Comparison of ENCODE assay signal across 31 cellular contexts in the genomic region with DNA sequence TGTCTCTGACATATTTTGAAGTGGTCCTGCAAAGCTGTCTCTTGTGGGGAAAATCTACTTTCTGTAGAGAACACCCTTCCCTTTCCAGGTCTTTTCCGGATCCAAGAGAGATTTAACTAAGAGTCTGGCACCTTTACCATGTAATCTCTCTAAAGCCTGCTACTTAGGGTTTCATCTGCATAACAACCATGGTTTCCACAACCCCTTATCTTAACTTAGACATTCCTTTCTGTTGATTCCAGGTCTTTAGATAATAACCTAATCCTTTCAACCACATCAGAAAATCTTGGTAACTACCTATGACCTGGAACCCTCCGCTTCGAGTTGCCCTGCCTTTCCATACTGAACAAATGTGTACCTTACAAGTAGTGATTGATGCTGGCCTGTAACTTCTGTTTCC.
"Had no signal": no experiment of that assay in that cellular context is flagged by ENCODE, and none has a peak within 500 bp of the region (broad histone marks: within the 10 kb centered on the region; RNA-seq: fewer than 3 reads in every experiment).

No MANE protein-coding gene starts in this region.

- DNase-seq: activated CD4-positive, alpha-beta T cell treated with anti-CD3 and anti-CD28 coated beads for 1 hour; activated CD4-positive, alpha-beta T cell treated with anti-CD3 and anti-CD28 coated beads for 48 hours; activated CD4-positive, CD25-positive, alpha-beta regulatory T cell; activated CD8-positive, alpha-beta T cell treated with anti-CD3 and anti-CD28 coated beads for 36 hours; activated effector memory CD4-positive, alpha-beta T cell treated with anti-CD3 and anti-CD28 coated beads, Interleukin-2, amount 50 U/mL, for 16 hours; activated naive CD4-positive, alpha-beta T cell treated with Interleukin-2 at 50 U/mL for 16 hours; activated naive CD8-positive, alpha-beta T cell treated with anti-CD3 and anti-CD28 coated beads, Interleukin-2, amount 10 ng/mL, durations not matched to agents 7 days and 5 days; activated T-cell treated with anti-CD3 and anti-CD28 coated beads, Interleukin-2, amount 50 U/mL, for 1 hour; activated T-cell treated with anti-CD3 and anti-CD28 coated beads, Interleukin-2, amount 50 U/mL, for 72 hours; amygdala; NCI-H1092 treated with DMSO at 0.1 percent for 48 hours; NCI-H1417 treated with DMSO at 0.1 percent for 48 hours; NCI-H187 treated with DMSO at 0.1 percent for 48 hours; NCI-H2081; NCI-H2171 treated with DMSO at 0.1 percent for 48 hours; NCI-H2227 treated with DMSO at 0.1 percent for 48 hours; NCI-H446; NCI-H524; NK-92 treated with Interleukin-12 subunit alpha and Interleukin-12 subunit beta, amount 100 ng/mL, for 24 hours; PC-3; Peyer's patch; RPMI8226; SW 1271; T-helper 1 cell; T-helper 2 cell; T-helper 9 cell had no signal

- H3K27me3 Mint-ChIP-seq: activated naive CD4-positive, alpha-beta T cell treated with anti-CD3 and anti-CD28 coated beads, Interleukin-2, amount 50 U/mL, for 24 hours had no signal

- H3K4me3 Mint-ChIP-seq: activated CD8-positive, alpha-beta T cell treated with anti-CD3 and anti-CD28 coated beads for 36 hours; activated naive CD4-positive, alpha-beta T cell treated with anti-CD3 and anti-CD28 coated beads, Interleukin-2, amount 50 U/mL, for 24 hours; activated naive CD8-positive, alpha-beta T cell treated with anti-CD3 and anti-CD28 coated beads, Interleukin-2, amount 10 ng/mL, durations not matched to agents 7 days and 5 days; activated T-cell treated with anti-CD3 and anti-CD28 coated beads, Interleukin-2, amount 50 U/mL, for 72 hours; activated T-helper 17 cell treated with anti-CD3 and anti-CD28 coated beads, Interleukin-2, amount 50 U/mL, for 72 hours had no signal

- H3K36me3 ChIP-seq: ascending aorta, cardiac muscle cell, Peyer's patch had no signal

- H3K27me3 ChIP-seq: ascending aorta, cardiac muscle cell, Peyer's patch had no signal

- H3K36me3 Mint-ChIP-seq: activated naive CD4-positive, alpha-beta T cell treated with anti-CD3 and anti-CD28 coated beads, Interleukin-2, amount 50 U/mL, for 24 hours had no signal

- H3K27ac Mint-ChIP-seq: activated CD8-positive, alpha-beta T cell treated with anti-CD3 and anti-CD28 coated beads for 36 hours; activated naive CD4-positive, alpha-beta T cell treated with anti-CD3 and anti-CD28 coated beads, Interleukin-2, amount 50 U/mL, for 24 hours; activated naive CD8-positive, alpha-beta T cell treated with anti-CD3 and anti-CD28 coated beads, Interleukin-2, amount 10 ng/mL, durations not matched to agents 7 days and 5 days; activated T-cell treated with anti-CD3 and anti-CD28 coated beads, Interleukin-2, amount 50 U/mL, for 72 hours; activated T-helper 17 cell treated with anti-CD3 and anti-CD28 coated beads, Interleukin-2, amount 50 U/mL, for 72 hours had no signal

- H3K4me1 ChIP-seq: ascending aorta, Peyer's patch had no signal

- H3K27ac ChIP-seq: ascending aorta, cardiac muscle cell, Peyer's patch, VCaP had no signal

- H3K4me3 ChIP-seq: ascending aorta, cardiac muscle cell, Peyer's patch had no signal

- H3K9me3 Mint-ChIP-seq: activated CD8-positive, alpha-beta T cell treated with anti-CD3 and anti-CD28 coated beads for 36 hours; activated naive CD4-positive, alpha-beta T cell treated with anti-CD3 and anti-CD28 coated beads, Interleukin-2, amount 50 U/mL, for 24 hours had no signal

- H3K9me3 ChIP-seq: ascending aorta, Peyer's patch had no signal
